In the genomic region with DNA sequence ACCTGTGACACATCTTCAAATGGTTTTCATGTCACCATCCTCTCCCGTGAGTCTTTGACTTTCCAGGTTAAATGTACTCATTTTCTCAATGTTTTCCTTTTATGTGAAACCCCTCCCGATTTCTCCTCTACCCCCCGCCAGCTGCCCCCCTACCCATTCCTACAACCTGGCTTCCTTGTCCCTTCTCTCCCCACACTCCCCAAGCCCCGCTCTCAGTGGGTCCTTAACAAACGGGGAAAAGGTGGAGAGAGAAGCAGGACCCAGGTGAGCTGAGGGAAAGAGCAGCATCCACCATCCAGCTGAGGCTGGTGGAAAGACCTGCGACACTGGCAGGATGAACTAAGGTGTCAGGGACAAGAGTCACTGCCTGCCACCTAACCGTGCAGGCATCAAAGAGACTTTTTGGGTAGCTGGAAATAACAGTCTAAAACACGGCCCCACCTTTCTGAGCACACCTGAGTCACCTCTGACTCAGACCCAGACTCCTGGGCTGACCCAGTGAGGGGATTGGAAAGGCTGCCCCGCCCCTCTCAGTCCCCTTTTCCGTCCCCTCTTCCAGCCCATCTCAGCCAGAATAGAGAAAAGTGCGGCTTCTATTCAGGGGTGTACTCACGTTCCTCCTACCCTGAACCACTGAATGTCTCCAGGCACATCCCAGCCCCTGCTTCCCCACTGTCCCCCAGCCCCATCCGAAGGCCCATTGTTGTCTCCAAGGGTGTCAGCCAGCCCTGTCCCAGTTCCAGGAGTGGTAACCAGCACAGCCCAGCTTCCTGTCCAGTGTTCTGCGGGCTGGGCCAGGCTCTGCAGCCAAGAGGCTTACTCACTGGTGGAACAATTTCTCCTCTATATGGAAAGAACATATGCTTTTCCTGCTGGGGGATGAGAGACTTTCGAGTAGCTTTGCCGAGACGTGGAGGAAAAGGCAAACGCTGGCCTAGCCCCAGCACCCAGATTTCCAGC, we compare ENCODE assay signal across 10 cellular contexts. TPM values are rescaled to one million over a fixed set of nuclear protein-coding genes. Genes with fewer than 3 reads are reported as not detected.
DNase-seq lines count a peak whose midpoint lies in the region; ATAC-seq and TF ChIP-seq lines count a peak whose summit lies in the region.
"Had no signal": no experiment of that assay in that cellular context is flagged by ENCODE, and none has a peak within 500 bp of the region (broad histone marks: within the 10 kb centered on the region; RNA-seq: fewer than 3 reads in every experiment).

No MANE protein-coding gene starts in this region.

- peak overlapping the region in 3 of 4 donors; percentile 25 to 81 (median 81) for H3K27ac ChIP-seq in tibial nerve
- no peak overlapping the region for H3K27ac ChIP-seq in effector memory CD4-positive, alpha-beta T cell (ENCODE audit: insufficient read depth, low read length, poor library complexity, severe bottlenecking)
- H3K27ac ChIP-seq: KMS-11 had no signal

- in situ Hi-C loops in astrocyte of the spinal cord (cut with HindIII; ENCODE audit: low sequenced_read_pairs), result no loop called here

- H3K36me3 Mint-ChIP-seq in activated T-cell treated with anti-CD3 and anti-CD28 coated beads, Interleukin-2, amount 50 U/mL, for 24 hours (ENCODE audit: low read depth), result peaks cover 7% of the 10 kb centered on the region
- H3K36me3 Mint-ChIP-seq: natural killer cell had no signal

- TF ChIP-seq EP300 in tibial nerve (IDR thresholded peaks at IDR 0.05), result peak in 1 of 2 donors; percentile 27

- WGBS in tibial nerve, 2 donors, result 56 to 62% methylated on average over 17 to 18 of the region's 18 CpGs

- no peaks in the 10 kb centered on the region for H3K27me3 ChIP-seq in tibial nerve
- H3K27me3 ChIP-seq in effector memory CD4-positive, alpha-beta T cell (replicated peaks; ENCODE audit: control insufficient read depth, insufficient read depth, low read length, poor library complexity, severe bottlenecking), result no peaks in the 10 kb centered on the region

- H3K4me3 Mint-ChIP-seq in activated T-cell treated with anti-CD3 and anti-CD28 coated beads, Interleukin-2, amount 50 U/mL, for 24 hours, result no peak overlapping the region
- H3K4me3 Mint-ChIP-seq: natural killer cell had no signal

- H3K27ac Mint-ChIP-seq in activated T-cell treated with anti-CD3 and anti-CD28 coated beads, Interleukin-2, amount 50 U/mL, for 24 hours, result peak overlapping the region; percentile 47

- H3K9me3 Mint-ChIP-seq in activated T-cell treated with anti-CD3 and anti-CD28 coated beads, Interleukin-2, amount 50 U/mL, for 24 hours, result no peaks in the 10 kb centered on the region
- H3K9me3 Mint-ChIP-seq: natural killer cell had no signal

- TF ChIP-seq CTCF in astrocyte of the spinal cord (IDR thresholded peaks at IDR 0.05; ENCODE audit: low read depth, low read length), result no peak
- TF ChIP-seq CTCF in tibial nerve (IDR thresholded peaks at IDR 0.05), result no peak

- DNase-seq in activated T-cell treated with anti-CD3 and anti-CD28 coated beads, Interleukin-2, amount 50 U/mL, for 24 hours, result no peak
- DNase-seq in activated T-cell treated with anti-CD3 and anti-CD28 coated beads, Interleukin-2, amount 50 U/mL, for 48 hours, result no peak
- DNase-seq in astrocyte of the spinal cord (ENCODE audit: low read depth, low spot score) (peak; percentile 65), islet precursor cell (peak; percentile 74), tibial nerve (ENCODE audit: low spot score in 2 of 2) (no peak), NCI-H2196 (lab: John Stamatoyannopoulos, UW; ENCODE audit: unreplicated experiment) (no peak)
- no peak for DNase-seq in effector memory CD4-positive, alpha-beta T cell
- DNase-seq: natural killer cell had no signal

- H3K36me3 ChIP-seq in tibial nerve, result no peaks in the 10 kb centered on the region
- no peaks in the 10 kb centered on the region for H3K36me3 ChIP-seq in effector memory CD4-positive, alpha-beta T cell (ENCODE audit: control insufficient read depth, insufficient read depth, low read length)

- no peaks in the 10 kb centered on the region for H3K9me3 ChIP-seq in tibial nerve
- H3K9me3 ChIP-seq in effector memory CD4-positive, alpha-beta T cell (ENCODE audit: control insufficient read depth, low read length), result no peaks in the 10 kb centered on the region

- no peaks in the 10 kb centered on the region for H3K27me3 Mint-ChIP-seq in activated T-cell treated with anti-CD3 and anti-CD28 coated beads, Interleukin-2, amount 50 U/mL, for 24 hours

- ATAC-seq in HG03039 (IDR thresholded peaks at IDR 0.05; ENCODE audit: unreplicated experiment), result no peak
- ATAC-seq: natural killer cell had no signal

- peaks cover 80% of the 10 kb centered on the region for H3K4me1 Mint-ChIP-seq in activated T-cell treated with anti-CD3 and anti-CD28 coated beads, Interleukin-2, amount 50 U/mL, for 24 hours (ENCODE audit: low read depth)

- no peak for TF ChIP-seq POLR2A in tibial nerve (IDR thresholded peaks at IDR 0.05)

- peaks cover 0 to 23% (median 3%) of the 10 kb centered on the region in 4 donors for H3K4me1 ChIP-seq in tibial nerve
- peaks cover 32% of the 10 kb centered on the region for H3K4me1 ChIP-seq in effector memory CD4-positive, alpha-beta T cell (ENCODE audit: control insufficient read depth, insufficient read depth, low read length, poor library complexity, severe bottlenecking)

- H3K4me3 ChIP-seq in astrocyte of the spinal cord (ENCODE audit: low read depth, low read length) (no peak overlapping the region), tibial nerve (no peak overlapping the region)
- H3K4me3 ChIP-seq in effector memory CD4-positive, alpha-beta T cell (ENCODE audit: insufficient read depth, low read depth, low read length, poor library complexity, severe bottlenecking), result no peak overlapping the region

RNA-seq across cellular contexts. Expression of a gene that starts 20.4 kb away (rescaled TPM):
- total RNA-seq in tibial nerve, result 10 to 100 TPM; 18.2 to 34.5 (median 23.8) TPM

RNA-seq across cellular contexts. Expression of a gene that starts 38.1 kb away (rescaled TPM):
- total RNA-seq in tibial nerve, result 10 to 100 TPM; 10.1 to 17.8 (median 13.1) TPM

Comparison
In these comparisons a context has a peak if more than half of its experiments do, and no peak if none do; other contexts are left out.
1. DNase-seq: peak in astrocyte of the spinal cord (single experiment) and islet precursor cell (single experiment); none in activated T-cell treated with anti-CD3 and anti-CD28 coated beads, Interleukin-2, amount 50 U/mL, for 24 hours (single experiment), activated T-cell treated with anti-CD3 and anti-CD28 coated beads, Interleukin-2, amount 50 U/mL, for 48 hours (0 of 2), tibial nerve (0 of 2), NCI-H2196 (single experiment) and effector memory CD4-positive, alpha-beta T cell (0 of 3).